In genomic region chr11:67261635-67261941, GRCh38 we compare ENCODE assay signal across 1 cellular context.
TF ChIP-seq lines count a peak whose summit lies in the region.

No MANE protein-coding gene starts in this region.

TF ChIP-seq in WTC11, 78 proteins besides CTCF, POLR2A, EP300 and RAD21 (continued from another document):
- TF ChIP-seq, protein P1, sequence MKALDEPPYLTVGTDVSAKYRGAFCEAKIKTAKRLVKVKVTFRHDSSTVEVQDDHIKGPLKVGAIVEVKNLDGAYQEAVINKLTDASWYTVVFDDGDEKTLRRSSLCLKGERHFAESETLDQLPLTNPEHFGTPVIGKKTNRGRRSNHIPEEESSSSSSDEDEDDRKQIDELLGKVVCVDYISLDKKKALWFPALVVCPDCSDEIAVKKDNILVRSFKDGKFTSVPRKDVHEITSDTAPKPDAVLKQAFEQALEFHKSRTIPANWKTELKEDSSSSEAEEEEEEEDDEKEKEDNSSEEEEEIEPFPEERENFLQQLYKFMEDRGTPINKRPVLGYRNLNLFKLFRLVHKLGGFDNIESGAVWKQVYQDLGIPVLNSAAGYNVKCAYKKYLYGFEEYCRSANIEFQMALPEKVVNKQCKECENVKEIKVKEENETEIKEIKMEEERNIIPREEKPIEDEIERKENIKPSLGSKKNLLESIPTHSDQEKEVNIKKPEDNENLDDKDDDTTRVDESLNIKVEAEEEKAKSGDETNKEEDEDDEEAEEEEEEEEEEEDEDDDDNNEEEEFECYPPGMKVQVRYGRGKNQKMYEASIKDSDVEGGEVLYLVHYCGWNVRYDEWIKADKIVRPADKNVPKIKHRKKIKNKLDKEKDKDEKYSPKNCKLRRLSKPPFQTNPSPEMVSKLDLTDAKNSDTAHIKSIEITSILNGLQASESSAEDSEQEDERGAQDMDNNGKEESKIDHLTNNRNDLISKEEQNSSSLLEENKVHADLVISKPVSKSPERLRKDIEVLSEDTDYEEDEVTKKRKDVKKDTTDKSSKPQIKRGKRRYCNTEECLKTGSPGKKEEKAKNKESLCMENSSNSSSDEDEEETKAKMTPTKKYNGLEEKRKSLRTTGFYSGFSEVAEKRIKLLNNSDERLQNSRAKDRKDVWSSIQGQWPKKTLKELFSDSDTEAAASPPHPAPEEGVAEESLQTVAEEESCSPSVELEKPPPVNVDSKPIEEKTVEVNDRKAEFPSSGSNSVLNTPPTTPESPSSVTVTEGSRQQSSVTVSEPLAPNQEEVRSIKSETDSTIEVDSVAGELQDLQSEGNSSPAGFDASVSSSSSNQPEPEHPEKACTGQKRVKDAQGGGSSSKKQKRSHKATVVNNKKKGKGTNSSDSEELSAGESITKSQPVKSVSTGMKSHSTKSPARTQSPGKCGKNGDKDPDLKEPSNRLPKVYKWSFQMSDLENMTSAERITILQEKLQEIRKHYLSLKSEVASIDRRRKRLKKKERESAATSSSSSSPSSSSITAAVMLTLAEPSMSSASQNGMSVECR (CRISPR knock-in tag; IDR thresholded peaks at IDR 0.05; ENCODE audit: borderline replicate concordance): no peak
- no peak for TF ChIP-seq ZBTB21 (CRISPR knock-in tag; IDR thresholded peaks at IDR 0.05; ENCODE audit: borderline replicate concordance)
- no peak for TF ChIP-seq ZNF396 (CRISPR knock-in tag; IDR thresholded peaks at IDR 0.05; ENCODE audit: borderline replicate concordance)
- no peak for TF ChIP-seq HMGA2 (CRISPR knock-in tag; IDR thresholded peaks at IDR 0.05)
- no peak for TF ChIP-seq ZNF416 (CRISPR knock-in tag; IDR thresholded peaks at IDR 0.05)
- TF ChIP-seq, protein P2, sequence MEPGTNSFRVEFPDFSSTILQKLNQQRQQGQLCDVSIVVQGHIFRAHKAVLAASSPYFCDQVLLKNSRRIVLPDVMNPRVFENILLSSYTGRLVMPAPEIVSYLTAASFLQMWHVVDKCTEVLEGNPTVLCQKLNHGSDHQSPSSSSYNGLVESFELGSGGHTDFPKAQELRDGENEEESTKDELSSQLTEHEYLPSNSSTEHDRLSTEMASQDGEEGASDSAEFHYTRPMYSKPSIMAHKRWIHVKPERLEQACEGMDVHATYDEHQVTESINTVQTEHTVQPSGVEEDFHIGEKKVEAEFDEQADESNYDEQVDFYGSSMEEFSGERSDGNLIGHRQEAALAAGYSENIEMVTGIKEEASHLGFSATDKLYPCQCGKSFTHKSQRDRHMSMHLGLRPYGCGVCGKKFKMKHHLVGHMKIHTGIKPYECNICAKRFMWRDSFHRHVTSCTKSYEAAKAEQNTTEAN (CRISPR knock-in tag; IDR thresholded peaks at IDR 0.05): no peak
- no peak for TF ChIP-seq ZNF281 (CRISPR knock-in tag; IDR thresholded peaks at IDR 0.05)
- no peak for TF ChIP-seq ZNF423 (CRISPR knock-in tag; IDR thresholded peaks at IDR 0.05)
- TF ChIP-seq, protein P3, sequence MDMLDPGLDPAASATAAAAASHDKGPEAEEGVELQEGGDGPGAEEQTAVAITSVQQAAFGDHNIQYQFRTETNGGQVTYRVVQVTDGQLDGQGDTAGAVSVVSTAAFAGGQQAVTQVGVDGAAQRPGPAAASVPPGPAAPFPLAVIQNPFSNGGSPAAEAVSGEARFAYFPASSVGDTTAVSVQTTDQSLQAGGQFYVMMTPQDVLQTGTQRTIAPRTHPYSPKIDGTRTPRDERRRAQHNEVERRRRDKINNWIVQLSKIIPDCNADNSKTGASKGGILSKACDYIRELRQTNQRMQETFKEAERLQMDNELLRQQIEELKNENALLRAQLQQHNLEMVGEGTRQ (CRISPR knock-in tag; IDR thresholded peaks at IDR 0.05): no peak
- TF ChIP-seq SMAD4 (CRISPR knock-in tag; IDR thresholded peaks at IDR 0.05): no peak
- TF ChIP-seq USF1 (CRISPR knock-in tag; IDR thresholded peaks at IDR 0.05): no peak
